In genomic region chr7:134444961-134445315, GRCh38 we compare ENCODE assay signal across 16 cellular contexts. TPM values are rescaled to one million over a fixed set of nuclear protein-coding genes. Genes with fewer than 3 reads are reported as not detected.
DNase-seq lines count a peak whose midpoint lies in the region; ATAC-seq, FAIRE-seq and TF ChIP-seq lines count a peak whose summit lies in the region.
"Had no signal": no experiment of that assay in that cellular context is flagged by ENCODE, and none has a peak within 500 bp of the region (broad histone marks: within the 10 kb centered on the region; RNA-seq: fewer than 3 reads in every experiment).

No MANE protein-coding gene starts in this region.

- DNase-seq in BE2C = peak; percentile 43
- DNase-seq in PC-3 = no peak
- DNase-seq in osteocyte (ENCODE audit: extremely low spot score, unreplicated experiment) = peak; percentile 53
- DNase-seq in OCI-LY7 (ENCODE audit: low spot score) = no peak
- no peak for DNase-seq in kidney
- no peak for DNase-seq in germinal center (ENCODE audit: low spot score)
- DNase-seq: ACHN, DND-41, GM23248, HCEC 1CT, NCI-H1105, NCI-H2081, RPMI8226, SJCRH30 had no signal

- H3K36me3 ChIP-seq in BE2C = peaks cover 54% of the 10 kb centered on the region
- no peaks in the 10 kb centered on the region for H3K36me3 ChIP-seq in PC-3 (ENCODE audit: low read depth, low read length)
- H3K36me3 ChIP-seq in OCI-LY7 (ENCODE audit: insufficient read depth, low read length) = peaks cover 96% of the 10 kb centered on the region
- peaks cover 38 to 39% of the 10 kb centered on the region in 2 donors for H3K36me3 ChIP-seq in kidney (ENCODE audit: control insufficient read depth in 1 of 2, insufficient read depth in 2 of 2, low read length in 2 of 2)

- no peaks in the 10 kb centered on the region for H3K4me1 ChIP-seq in BE2C
- H3K4me1 ChIP-seq in PC-3 (ENCODE audit: insufficient read depth, low read length) = peaks cover 43% of the 10 kb centered on the region
- H3K4me1 ChIP-seq in OCI-LY7 (ENCODE audit: insufficient read depth, low read length, poor library complexity, severe bottlenecking) = no peaks in the 10 kb centered on the region
- H3K4me1 ChIP-seq in kidney (ENCODE audit: control insufficient read depth in 1 of 2, insufficient read depth in 1 of 2, low read depth in 1 of 2, low read length in 2 of 2) = no peaks in the 10 kb centered on the region
- H3K4me1 ChIP-seq: SJCRH30 had no signal

- H3K9me3 ChIP-seq in BE2C (no peaks in the 10 kb centered on the region), PC-3 (ENCODE audit: low read length) (no peaks in the 10 kb centered on the region), OCI-LY7 (ENCODE audit: low read length) (no peaks in the 10 kb centered on the region), kidney (ENCODE audit: control insufficient read depth in 1 of 2, low read length in 2 of 2) (no peaks in the 10 kb centered on the region)
- H3K9me3 ChIP-seq: SJCRH30 had no signal

- H3K27me3 Mint-ChIP-seq in osteocyte (ENCODE audit: unreplicated experiment) = no peaks in the 10 kb centered on the region

- no peak overlapping the region for H3K27ac Mint-ChIP-seq in osteocyte (ENCODE audit: unreplicated experiment)

- H3K79me2 ChIP-seq in PC-3 (ENCODE audit: low read length) (no peaks in the 10 kb centered on the region), OCI-LY7 (ENCODE audit: insufficient read depth, low read depth, low read length) (no peaks in the 10 kb centered on the region)

- BruUV-seq in PC-3 (replicated peaks; lab: Mats Ljungman, UMichigan) (no TSS peak), OCI-LY7 (replicated peaks; lab: Mats Ljungman, UMichigan) (no TSS peak)

- no peak overlapping the region for H3K4me3 ChIP-seq in BE2C (ENCODE audit: low read depth, low read length)
- H3K4me3 ChIP-seq in PC-3 (ENCODE audit: low read length) = no peak overlapping the region
- no peak overlapping the region for H3K4me3 ChIP-seq in OCI-LY7 (ENCODE audit: low read depth, low read length, poor library complexity, severe bottlenecking)
- no peak overlapping the region for H3K4me3 ChIP-seq in kidney (ENCODE audit: low read length in 2 of 2)
- H3K4me3 ChIP-seq: GM23248, SJCRH30 had no signal

- H3K9ac ChIP-seq in PC-3 (ENCODE audit: low read length) = no peak overlapping the region
- H3K9ac ChIP-seq in kidney (ENCODE audit: low read length in 2 of 2) = no peak overlapping the region
- H3K9ac ChIP-seq: GM23248 had no signal

- H3K9me3 Mint-ChIP-seq in osteocyte (ENCODE audit: unreplicated experiment) = no peaks in the 10 kb centered on the region

- no peak for FAIRE-seq in kidney (lab: Jason Lieb, UNC)

- no peak overlapping the region for H3K4me3 Mint-ChIP-seq in osteocyte (ENCODE audit: unreplicated experiment)

- TF ChIP-seq CTCF in BE2C (IDR thresholded peaks at IDR 0.05; ENCODE audit: low read depth, low read length) (no peak), PC-3 (conservative IDR thresholded peaks at IDR 0.05; ENCODE audit: low read depth, low read length) (no peak), osteocyte (IDR thresholded peaks at IDR 0.05) (no peak), OCI-LY7 (conservative IDR thresholded peaks at IDR 0.05; ENCODE audit: low read length) (no peak), kidney (IDR thresholded peaks at IDR 0.05; ENCODE audit: borderline replicate concordance, extremely low read depth, insufficient read depth) (no peak)

- ATAC-seq in PC-3 = no peak
- no peak for ATAC-seq in GM19351 (IDR thresholded peaks at IDR 0.05; ENCODE audit: unreplicated experiment)

- no peaks in the 10 kb centered on the region for H4K20me1 ChIP-seq in PC-3 (ENCODE audit: low read length)
- no peaks in the 10 kb centered on the region for H4K20me1 ChIP-seq in OCI-LY7 (ENCODE audit: insufficient read depth, low read length)

- H3K4me1 Mint-ChIP-seq in osteocyte (ENCODE audit: unreplicated experiment) = peaks cover 5% of the 10 kb centered on the region

- peaks cover 4% of the 10 kb centered on the region for H3F3A ChIP-seq in PC-3 (ENCODE audit: low read length, unreplicated experiment)

- intact Hi-C loops in PC-3 (cut with micrococcal nuclease) = loop anchor here (1.0 kb wide), 2 partner anchors 33 to 68 kb away; no protein-coding TSS in a partner anchor
- intact Hi-C loops in OCI-LY7 (cut with micrococcal nuclease; ENCODE audit: unreplicated experiment) = no loop called here
- intact Hi-C loops in kidney (cut with DNase I) = loop anchor here (10.0 kb wide), 2 partner anchors 50 to 160 kb away; no protein-coding TSS in a partner anchor

- H3K27ac ChIP-seq in PC-3 (ENCODE audit: low read length) (no peak overlapping the region), cingulate gyrus (ENCODE audit: low read depth, low read length) (peak overlapping the region; percentile 70), OCI-LY7 (ENCODE audit: low read depth, low read length, poor library complexity, severe bottlenecking) (no peak overlapping the region), kidney (ENCODE audit: low read depth in 2 of 2, low read length in 2 of 2) (no peak overlapping the region)
- H3K27ac ChIP-seq: GM23248, SJCRH30 had no signal

- H3K36me3 Mint-ChIP-seq in osteocyte (ENCODE audit: unreplicated experiment) = peaks cover 62% of the 10 kb centered on the region

- H2AFZ ChIP-seq in PC-3 (ENCODE audit: low read length) (peak overlapping the region; percentile 57; the same call in 1 of the 2 replicates), OCI-LY7 (ENCODE audit: low read length) (no peak overlapping the region)
- H2AFZ ChIP-seq: GM23248 had no signal

- CTCF ChIA-PET in PC-3 (lab: Charles Lee) (interaction anchor here (0.6 to 1.9 kb wide), 4 partner anchors 12 to 69 kb away, joined by 4 to 13 read pairs (median 5); no protein-coding TSS in a partner anchor), OCI-LY7 (lab: Charles Lee; ENCODE audit: unreplicated experiment) (no interaction called here)

- no peaks in the 10 kb centered on the region for H3K27me3 ChIP-seq in BE2C
- H3K27me3 ChIP-seq in PC-3 (ENCODE audit: low read length) = no peaks in the 10 kb centered on the region
- H3K27me3 ChIP-seq: SJCRH30 had no signal

- H3K9me2 ChIP-seq in PC-3 (replicated peaks; ENCODE audit: low read length) (no peaks in the 10 kb centered on the region), OCI-LY7 (ENCODE audit: insufficient read depth, low read length) (no peaks in the 10 kb centered on the region)

- POLR2A ChIA-PET in PC-3 (lab: Charles Lee; ENCODE audit: unreplicated experiment) (no interaction called here), OCI-LY7 (lab: Charles Lee) (interaction anchor here (1.0 to 1.3 kb wide), 2 partner anchors 13 to 19 kb away, joined by 3 to 5 read pairs; partner anchors contain the start of gene AKR1B1)

- no peak overlapping the region for H3K4me2 ChIP-seq in PC-3 (ENCODE audit: low read length)
- H3K4me2 ChIP-seq in OCI-LY7 (ENCODE audit: low read length) = no peak overlapping the region

RNA-seq across cellular contexts. Expression of gene AKR1B1, which starts 14.0 kb away (rescaled TPM):
- polyA plus RNA-seq in BE2C (2012; ENCODE audit: insufficient read depth, insufficient read length, low read depth) = 436 TPM
- total RNA-seq in PC-3 (2014; rRNA removed) = 1.6 TPM in 1 of 2 replicates, not detected in the other
- total RNA-seq in osteocyte = 59.4 and 61.8 TPM in 2 replicates
- 66.4 and 75.7 TPM in 2 replicates for total RNA-seq in OCI-LY7 (2014; rRNA removed; shearing (Covaris generic))
- 162 and 167 TPM in 2 replicates for total RNA-seq in OCI-LY7 (2022)
- total RNA-seq in kidney = 93.8 TPM
- polyA plus RNA-seq in kidney (ENCODE audit: insufficient read depth, low read depth, low replicate concordance) = 183 TPM

Comparison
In these comparisons a context has a peak if more than half of its experiments do, and no peak if none do; other contexts are left out.
1. DNase-seq: peak in BE2C (single experiment) and osteocyte (single experiment); none in PC-3 (single experiment), OCI-LY7 (single experiment), kidney (single experiment) and germinal center (single experiment).
2. RNA of gene AKR1B1, which starts 14.0 kb away (total RNA-seq): 66.4 to 167 TPM in OCI-LY7, 93.8 TPM in kidney (single experiment) and 59.4 to 61.8 TPM in osteocyte; 1.6 TPM in PC-3; every median in the first group is over 10 times any median in the second.